ENCODE assay signal across 1 cellular context in the genomic region with DNA sequence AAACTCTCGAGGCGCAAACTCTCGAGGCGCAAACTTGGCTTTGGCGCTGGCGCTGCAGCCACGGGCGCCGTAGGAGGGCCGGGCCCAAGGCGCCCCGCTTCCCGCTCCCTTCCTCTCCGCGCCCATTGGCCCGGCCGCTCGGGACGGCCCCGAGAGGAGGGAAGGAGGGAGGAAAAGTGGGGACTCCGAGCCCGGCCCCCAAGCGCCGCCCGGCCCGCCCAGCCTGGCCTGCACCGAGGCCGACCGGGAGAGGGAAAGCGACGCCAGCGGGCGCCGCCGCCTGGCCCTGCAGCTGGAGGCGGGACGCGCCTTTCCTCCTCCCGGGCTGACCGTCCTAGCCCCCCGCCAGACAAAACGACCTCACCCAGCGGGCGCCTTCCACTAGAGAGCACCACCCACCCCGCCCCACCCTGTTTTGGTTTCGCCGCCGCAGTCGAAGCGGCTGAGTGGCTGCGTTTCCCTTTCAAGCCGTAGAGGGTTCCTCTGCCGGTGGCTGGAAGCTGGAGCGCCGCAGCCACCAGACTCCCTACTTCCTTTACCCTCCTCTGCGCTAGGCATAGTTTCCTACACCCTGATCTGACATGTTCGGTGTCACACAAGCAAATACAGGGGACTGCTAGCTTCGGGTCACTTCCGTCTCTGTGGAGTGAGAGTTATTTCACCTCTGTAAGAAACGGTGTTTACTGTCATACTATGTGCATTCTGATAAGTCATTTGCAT.
TF ChIP-seq lines count a peak whose summit lies in the region.

A gene with protein sequence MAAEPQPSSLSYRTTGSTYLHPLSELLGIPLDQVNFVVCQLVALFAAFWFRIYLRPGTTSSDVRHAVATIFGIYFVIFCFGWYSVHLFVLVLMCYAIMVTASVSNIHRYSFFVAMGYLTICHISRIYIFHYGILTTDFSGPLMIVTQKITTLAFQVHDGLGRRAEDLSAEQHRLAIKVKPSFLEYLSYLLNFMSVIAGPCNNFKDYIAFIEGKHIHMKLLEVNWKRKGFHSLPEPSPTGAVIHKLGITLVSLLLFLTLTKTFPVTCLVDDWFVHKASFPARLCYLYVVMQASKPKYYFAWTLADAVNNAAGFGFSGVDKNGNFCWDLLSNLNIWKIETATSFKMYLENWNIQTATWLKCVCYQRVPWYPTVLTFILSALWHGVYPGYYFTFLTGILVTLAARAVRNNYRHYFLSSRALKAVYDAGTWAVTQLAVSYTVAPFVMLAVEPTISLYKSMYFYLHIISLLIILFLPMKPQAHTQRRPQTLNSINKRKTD (minus strand): TSS at position 78 of the 720 bp plus-strand sequence. CDS start 235 bp downstream, outside the sequence.

TF ChIP-seq in H1, 55 proteins besides CTCF, POLR2A, EP300 and RAD21:
- TF ChIP-seq TAF1 (IDR thresholded peaks at IDR 0.05; ENCODE audit: low read depth, low read length), result peak; percentile 45; the same call in 1 of the 2 replicates
- TF ChIP-seq, protein P1, sequence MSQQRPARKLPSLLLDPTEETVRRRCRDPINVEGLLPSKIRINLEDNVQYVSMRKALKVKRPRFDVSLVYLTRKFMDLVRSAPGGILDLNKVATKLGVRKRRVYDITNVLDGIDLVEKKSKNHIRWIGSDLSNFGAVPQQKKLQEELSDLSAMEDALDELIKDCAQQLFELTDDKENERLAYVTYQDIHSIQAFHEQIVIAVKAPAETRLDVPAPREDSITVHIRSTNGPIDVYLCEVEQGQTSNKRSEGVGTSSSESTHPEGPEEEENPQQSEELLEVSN (IDR thresholded peaks at IDR 0.05), result peak; percentile 65
- TF ChIP-seq YY1 (IDR thresholded peaks at IDR 0.05; ENCODE audit: low read depth, low read length), result 0 out of 2 replicates have a peak, but pooled peaks have one; percentile 23
- 0 out of 2 replicates have a peak, but pooled peaks have one; percentile 46 for TF ChIP-seq POLR2AphosphoS5 (IDR thresholded peaks at IDR 0.05; ENCODE audit: low read depth, low read length)
- TF ChIP-seq ASH2L (IDR thresholded peaks at IDR 0.05; ENCODE audit: low read length), result peak; percentile 44
- TF ChIP-seq TCF12 (IDR thresholded peaks at IDR 0.05; ENCODE audit: low read depth, low read length), result no peak
- no peak for TF ChIP-seq CTBP2 (IDR thresholded peaks at IDR 0.05; ENCODE audit: borderline replicate concordance, insufficient read depth, insufficient read length, low read length)
- no peak for TF ChIP-seq SP2 (IDR thresholded peaks at IDR 0.05; ENCODE audit: low read length)
- no peak for TF ChIP-seq NANOG (IDR thresholded peaks at IDR 0.05; ENCODE audit: insufficient read depth, low read depth, low read length, poor library complexity, severe bottlenecking)
- TF ChIP-seq RBBP5 (IDR thresholded peaks at IDR 0.05; ENCODE audit: borderline replicate concordance, low read depth, low read length), result 0 out of 2 replicates have a peak, but pooled peaks have one; percentile 54
- TF ChIP-seq, protein P2, sequence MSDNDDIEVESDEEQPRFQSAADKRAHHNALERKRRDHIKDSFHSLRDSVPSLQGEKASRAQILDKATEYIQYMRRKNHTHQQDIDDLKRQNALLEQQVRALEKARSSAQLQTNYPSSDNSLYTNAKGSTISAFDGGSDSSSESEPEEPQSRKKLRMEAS (IDR thresholded peaks at IDR 0.05), result peak; percentile 22; the same call in 1 of the 2 replicates
- TF ChIP-seq SUZ12 (IDR thresholded peaks at IDR 0.05; ENCODE audit: low read length), result no peak
- TF ChIP-seq KDM4A (IDR thresholded peaks at IDR 0.05; ENCODE audit: low read depth, low read length, severe bottlenecking), result peak; percentile 58
- no peak for TF ChIP-seq RXRA (IDR thresholded peaks at IDR 0.05; ENCODE audit: insufficient read depth, low read depth, low read length)
- peak; percentile 62 for TF ChIP-seq TBP (IDR thresholded peaks at IDR 0.05; ENCODE audit: low read depth, low read length)
- peak; percentile 24 for TF ChIP-seq SAP30 (IDR thresholded peaks at IDR 0.05; ENCODE audit: insufficient read depth, insufficient replicate concordance, low read length)
